In genomic region chr2:231530099-231531085, GRCh38 we compare ENCODE assay signal across 8 cellular contexts. TPM values are rescaled to one million over a fixed set of nuclear protein-coding genes. Genes with fewer than 3 reads are reported as not detected.
DNase-seq lines count a peak whose midpoint lies in the region; TF ChIP-seq lines count a peak whose summit lies in the region.

Gene NMUR1 (minus strand): TSS chr2:231530445. CDS start chr2:231530361, 84 bp downstream.

- H3K36me3 ChIP-seq in esophagus muscularis mucosa (no peaks in the 10 kb centered on the region), neuronal stem cell (replicated peaks in 1 of 2; ENCODE audit: control insufficient read depth in 2 of 2, insufficient read depth in 2 of 2, low read length in 2 of 2) (no peaks in the 10 kb centered on the region), subcutaneous abdominal adipose tissue (ENCODE audit: control insufficient read depth in 5 of 5, insufficient read depth in 5 of 5, low read length in 5 of 5) (no peaks in the 10 kb centered on the region)

- H3K9me3 ChIP-seq in esophagus muscularis mucosa: no peaks in the 10 kb centered on the region
- H3K9me3 ChIP-seq in neuronal stem cell (replicated peaks in 1 of 2; ENCODE audit: control insufficient read depth in 2 of 2, insufficient read depth in 1 of 2, low read depth in 1 of 2, low read length in 2 of 2): no peaks in the 10 kb centered on the region
- H3K9me3 ChIP-seq in subcutaneous abdominal adipose tissue (ENCODE audit: control insufficient read depth in 5 of 5, low read length in 5 of 5): no peaks in the 10 kb centered on the region

- H3K18ac ChIP-seq in neuronal stem cell (ENCODE audit: low read length): peak within 1 kb of the TSS; percentile 99

- peak within 1 kb of the TSS; percentile 93 for H2AK5ac ChIP-seq in neuronal stem cell (ENCODE audit: low read depth, low read length)

- peak within 1 kb of the TSS; percentile 61 for H2BK120ac ChIP-seq in neuronal stem cell (ENCODE audit: low read depth, low read length)

- TF ChIP-seq POLR2A in esophagus muscularis mucosa (IDR thresholded peaks at IDR 0.05; ENCODE audit: low read depth): no peak

- H3K27ac ChIP-seq in esophagus muscularis mucosa (replicated peaks in 1 of 4) (peak within 1 kb of the TSS; percentile 47 to 50 (median 48)), neuronal stem cell (replicated peaks; ENCODE audit: low read length) (no peak within 1 kb of the TSS), subcutaneous abdominal adipose tissue (ENCODE audit: low read depth, low read length) (no peak within 1 kb of the TSS)

- peak within 1 kb of the TSS; percentile 90 for H2BK12ac ChIP-seq in neuronal stem cell (ENCODE audit: low read length)

- peak within 1 kb of the TSS; percentile 88 for H3K9ac ChIP-seq in neuronal stem cell (ENCODE audit: low read depth, low read length, poor library complexity)
- peak within 1 kb of the TSS in 4 of 5 donors; percentile 37 to 75 (median 50) for H3K9ac ChIP-seq in subcutaneous abdominal adipose tissue (ENCODE audit: low read length in 5 of 5)

- H4K8ac ChIP-seq in neuronal stem cell (ENCODE audit: low read depth, low read length): no peak within 1 kb of the TSS

- peaks cover 0 to 6% (median 1%) of the 10 kb centered on the region in 4 donors for H3K27me3 ChIP-seq in esophagus muscularis mucosa
- peaks cover 2 to 63% (median 18%) of the 10 kb centered on the region in 3 experiments for H3K27me3 ChIP-seq in neuronal stem cell (ENCODE audit: control insufficient read depth in 3 of 3, insufficient read depth in 3 of 3, low read depth in 1 of 3, low read length in 3 of 3)
- H3K27me3 ChIP-seq in subcutaneous abdominal adipose tissue (ENCODE audit: control insufficient read depth in 5 of 5, insufficient read depth in 4 of 5, low read length in 5 of 5): no peaks in the 10 kb centered on the region

- H4K91ac ChIP-seq in neuronal stem cell (ENCODE audit: low read depth, low read length, poor library complexity): peak within 1 kb of the TSS; percentile 72

- H3K23ac ChIP-seq in neuronal stem cell (ENCODE audit: low read depth, low read length, poor library complexity): peak within 1 kb of the TSS; percentile 73

- peak within 1 kb of the TSS; percentile 10 for H3K4ac ChIP-seq in neuronal stem cell (ENCODE audit: low read length)

- peak within 1 kb of the TSS; percentile 90 for H2AFZ ChIP-seq in neuronal stem cell (ENCODE audit: low read length)

- H3K79me1 ChIP-seq in neuronal stem cell (ENCODE audit: low read depth, low read length): peaks cover 2% of the 10 kb centered on the region

- WGBS in esophagus muscularis mucosa: 41% methylated on average over 22 of the region's 87 CpGs
- no CpG with 5 or more reads among the region's 87 CpGs for WGBS in neuronal stem cell (ENCODE audit: extremely low coverage in 2 of 2, insufficient read length in 2 of 2, insufficient replicate concordance in 1 of 2), 2 donors

- intact Hi-C loops in esophagus muscularis mucosa (cut with DNase I): loop anchor here (1.0 kb wide), 1 partner anchor 28 kb away; no protein-coding TSS in a partner anchor

- DNase-seq in NCI-H146 (lab: John Stamatoyannopoulos, UW) (peak; percentile 34), NCI-H146 treated with DMSO at 0.1 percent for 48 hours (lab: John Stamatoyannopoulos, UW; ENCODE audit: unreplicated experiment) (no peak), MV-4-11 (lab: John Stamatoyannopoulos, UW) (peak; percentile 56), activated T-cell treated with anti-CD3 and anti-CD28 coated beads for 1 hour (ENCODE audit: low read depth) (peak; percentile 64), esophagus muscularis mucosa (ENCODE audit: extremely low spot score) (no peak), neuronal stem cell (ENCODE audit: low spot score) (peak; percentile 48), kidney glomerular epithelial cell (lab: John Stamatoyannopoulos, UW) (no peak)

- peak within 1 kb of the TSS; percentile 82 for H3K14ac ChIP-seq in neuronal stem cell (ENCODE audit: low read length)

- peak; percentile 76 to 90 (median 82) for TF ChIP-seq CTCF in esophagus muscularis mucosa (IDR thresholded peaks at IDR 0.05)

- H3K4me1 ChIP-seq in esophagus muscularis mucosa (peaks cover 5 to 13% (median 12%) of the 10 kb centered on the region in 4 donors), neuronal stem cell (ENCODE audit: control insufficient read depth in 2 of 2, insufficient read depth in 1 of 2, low read depth in 1 of 2, low read length in 2 of 2) (peaks cover 0 to 5% of the 10 kb centered on the region in 2 donors), subcutaneous abdominal adipose tissue (ENCODE audit: control insufficient read depth in 5 of 5, insufficient read depth in 5 of 5, low read length in 5 of 5) (peaks cover 0 to 48% (median 29%) of the 10 kb centered on the region in 5 donors)

- TF ChIP-seq EP300 in esophagus muscularis mucosa (IDR thresholded peaks at IDR 0.05): no peak

- H2BK5ac ChIP-seq in neuronal stem cell (ENCODE audit: low read length): peak within 1 kb of the TSS; percentile 82

- peak within 1 kb of the TSS; percentile 98 for H2BK15ac ChIP-seq in neuronal stem cell (ENCODE audit: low read length)

- H3K4me2 ChIP-seq in neuronal stem cell (ENCODE audit: insufficient read depth, low read length, poor library complexity, severe bottlenecking): peak within 1 kb of the TSS; percentile 86

- H3K4me3 ChIP-seq in esophagus muscularis mucosa (peak within 1 kb of the TSS; percentile 56 to 69 (median 63)), neuronal stem cell (ENCODE audit: low read length in 2 of 2) (peak within 1 kb of the TSS in 1 of 2 donors; percentile 72), subcutaneous abdominal adipose tissue (ENCODE audit: low read depth in 1 of 5, low read length in 5 of 5) (peak within 1 kb of the TSS; percentile 49 to 71 (median 61))

RNA-seq across cellular contexts. Expression of gene NMUR1, which starts in this region (rescaled TPM):
- 1 to 10 TPM; 1.2 to 5.4 (median 2.5) TPM for total RNA-seq in esophagus muscularis mucosa
- 0.28 TPM for polyA plus RNA-seq in neuronal stem cell (2013, experiment 1 of 2)
- polyA plus RNA-seq in neuronal stem cell (2013, experiment 2 of 2): 0.29 TPM

Comparison
In these comparisons a context has a peak if more than half of its experiments do, and no peak if none do; other contexts are left out.
1. DNase-seq: peak in NCI-H146 (single experiment), MV-4-11 (single experiment), activated T-cell treated with anti-CD3 and anti-CD28 coated beads for 1 hour (single experiment) and neuronal stem cell (single experiment); none in NCI-H146 treated with DMSO at 0.1 percent for 48 hours (single experiment), esophagus muscularis mucosa (single experiment) and kidney glomerular epithelial cell (single experiment).
2. H3K27ac ChIP-seq: peak in esophagus muscularis mucosa (4 of 4); none in neuronal stem cell (single experiment) and subcutaneous abdominal adipose tissue (single experiment).